In genomic region chr2:137797630-137798029, GRCh38 we compare ENCODE assay signal across 18 cellular contexts.
DNase-seq lines count a peak whose midpoint lies in the region; ATAC-seq lines count a peak whose summit lies in the region.
"Had no signal": no experiment of that assay in that cellular context is flagged by ENCODE, and none has a peak within 500 bp of the region (broad histone marks: within the 10 kb centered on the region; RNA-seq: fewer than 3 reads in every experiment).

No MANE protein-coding gene starts in this region.

- peak; percentile 78 for ATAC-seq in GM19395 (IDR thresholded peaks at IDR 0.05; ENCODE audit: unreplicated experiment)
- ATAC-seq in HG02763 (IDR thresholded peaks at IDR 0.05; ENCODE audit: unreplicated experiment) = peak; percentile 57
- ATAC-seq in HG03565 (IDR thresholded peaks at IDR 0.05; ENCODE audit: unreplicated experiment) = peak; percentile 90
- ATAC-seq in HG03108 (IDR thresholded peaks at IDR 0.05; ENCODE audit: unreplicated experiment) = no peak
- ATAC-seq: naive thymus-derived CD8-positive, alpha-beta T cell had no signal

- DNase-seq in HuH-7.5 (ENCODE audit: low spot score) (no peak), activated T-cell treated with anti-CD3 and anti-CD28 coated beads for 4 hours (no peak)
- DNase-seq in stimulated activated naive CD4-positive, alpha-beta T cell treated with Interleukin-2 at 50 U/mL for 16 hours (lab: John Stamatoyannopoulos, UW) = no peak
- DNase-seq: activated CD4-positive, alpha-beta T cell treated with anti-CD3 and anti-CD28 coated beads, Interleukin-2, amount 50 U/mL, for 48 hours; adrenal gland; BE2C; central memory CD4-positive, alpha-beta T cell; GF-D8; H9; naive thymus-derived CD8-positive, alpha-beta T cell; NCI-H187; NCI-H510A; Peyer's patch; posterior cingulate gyrus had no signal
